In the genomic region with DNA sequence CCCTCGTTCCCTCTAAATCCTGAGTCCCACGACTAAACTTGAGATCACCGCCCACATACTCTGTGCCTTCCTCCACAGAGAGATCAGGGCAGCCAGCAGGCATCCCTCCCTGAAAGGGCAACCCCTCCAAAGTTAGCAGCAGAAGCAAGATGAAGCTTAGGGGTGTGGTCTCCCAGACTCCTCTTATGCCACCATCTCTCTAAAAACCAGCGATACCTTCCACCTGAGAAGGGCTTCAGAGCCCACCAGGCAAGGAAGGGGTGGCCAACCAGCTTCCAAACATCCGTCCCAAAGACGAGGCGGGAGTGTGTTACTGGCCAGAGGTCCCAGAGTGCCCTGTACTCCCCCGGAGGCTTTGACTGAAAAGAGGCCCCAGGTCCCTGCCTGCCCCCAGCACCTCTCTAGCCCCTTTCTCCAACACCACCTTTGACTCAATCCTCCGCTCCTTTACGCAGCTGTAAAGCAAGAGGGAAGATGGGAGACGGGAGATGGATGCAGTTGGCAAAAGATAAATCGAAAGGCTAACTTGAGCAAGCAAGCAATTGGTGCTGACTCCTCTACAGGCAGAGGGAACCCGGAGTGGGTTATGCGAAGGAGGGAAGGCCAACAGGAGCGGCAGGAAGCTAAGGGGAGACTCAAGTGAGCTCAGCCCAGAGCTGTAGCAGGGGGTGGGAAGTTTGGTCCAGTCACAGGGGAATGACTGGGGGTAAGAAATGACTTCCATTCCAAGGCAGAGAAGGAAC, we compare ENCODE assay signal across 8 cellular contexts. TPM values are rescaled to one million over a fixed set of nuclear protein-coding genes. Genes with fewer than 3 reads are reported as not detected.
A peak's percentile ranks its signal among the peaks of the same experiment; 100 is the strongest.
DNase-seq lines count a peak whose midpoint lies in the region; ATAC-seq and TF ChIP-seq lines count a peak whose summit lies in the region.

No MANE protein-coding gene starts in this region.

- H3K27ac ChIP-seq in right atrium auricular region = peak overlapping the region; percentile 63 to 76
- H3K27ac ChIP-seq in gastrocnemius medialis = peak overlapping the region; percentile 78 to 85 (median 83)

- no peaks in the 10 kb centered on the region for H3K9me3 Mint-ChIP-seq in activated CD8-positive, alpha-beta T cell treated with anti-CD3 and anti-CD28 coated beads for 36 hours

- peaks cover 50% of the 10 kb centered on the region for H3K4me1 Mint-ChIP-seq in activated CD8-positive, alpha-beta T cell treated with anti-CD3 and anti-CD28 coated beads for 36 hours (ENCODE audit: low read depth)

- no peak for TF ChIP-seq POLR2A in gastrocnemius medialis (IDR thresholded peaks at IDR 0.05)

- in situ Hi-C loops in HAP-1 (cut with MboI; ENCODE audit: low sequenced_read_pairs) (no loop called here), gastrocnemius medialis (cut with MboI; ENCODE audit: low sequenced_read_pairs in 4 of 4) (no loop called here)

- H3K27ac Mint-ChIP-seq in activated CD8-positive, alpha-beta T cell treated with anti-CD3 and anti-CD28 coated beads for 36 hours = peak overlapping the region; percentile 86

- H3K27me3 Mint-ChIP-seq in activated CD8-positive, alpha-beta T cell treated with anti-CD3 and anti-CD28 coated beads for 36 hours = no peaks in the 10 kb centered on the region

- H3K27me3 ChIP-seq in HAP-1 (ENCODE audit: low read depth) (no peaks in the 10 kb centered on the region), right atrium auricular region (no peaks in the 10 kb centered on the region), gastrocnemius medialis (no peaks in the 10 kb centered on the region)

- intact Hi-C loops in activated CD8-positive, alpha-beta T cell treated with anti-CD3 and anti-CD28 coated beads for 36 hours (cut with micrococcal nuclease) = loop anchor here (5.0 kb wide), 1 partner anchor 55 kb away; no protein-coding TSS in a partner anchor
- intact Hi-C loops in gastrocnemius medialis (cut with DNase I; ENCODE audit: low total_unique reads) = no loop called here

- H3K9me3 ChIP-seq in HAP-1 (no peaks in the 10 kb centered on the region), right atrium auricular region (no peaks in the 10 kb centered on the region), gastrocnemius medialis (no peaks in the 10 kb centered on the region)

- H3K36me3 Mint-ChIP-seq in activated CD8-positive, alpha-beta T cell treated with anti-CD3 and anti-CD28 coated beads for 36 hours (ENCODE audit: low read depth) = peaks cover 8% of the 10 kb centered on the region

- H3K36me3 ChIP-seq in HAP-1 (replicated peaks) (no peaks in the 10 kb centered on the region; the same call in 1 of the 2 replicates), right atrium auricular region (no peaks in the 10 kb centered on the region), gastrocnemius medialis (no peaks in the 10 kb centered on the region)

- H3K4me3 Mint-ChIP-seq in activated CD8-positive, alpha-beta T cell treated with anti-CD3 and anti-CD28 coated beads for 36 hours = peak overlapping the region; percentile 95

- H3K4me1 ChIP-seq in HAP-1 (peaks cover 17% of the 10 kb centered on the region), right atrium auricular region (peaks cover 0 to 56% of the 10 kb centered on the region in 2 donors), gastrocnemius medialis (peaks cover 52 to 61% of the 10 kb centered on the region in 2 donors)

- H3K4me3 ChIP-seq in AG10803 (ENCODE audit: low read length) (peak overlapping the region; percentile 92), HAP-1 (peak overlapping the region; percentile 58), right atrium auricular region (peak overlapping the region; percentile 84 to 91), gastrocnemius medialis (peak overlapping the region; percentile 72 to 77 (median 74))

- TF ChIP-seq CTCF in AG10803 (conservative IDR thresholded peaks at IDR 0.05; ENCODE audit: low read length) = no peak
- TF ChIP-seq CTCF in activated CD8-positive, alpha-beta T cell treated with anti-CD3 and anti-CD28 coated beads for 36 hours (IDR thresholded peaks at IDR 0.05) = no peak
- TF ChIP-seq CTCF in right atrium auricular region (IDR thresholded peaks at IDR 0.05) = no peak
- TF ChIP-seq CTCF in gastrocnemius medialis (IDR thresholded peaks at IDR 0.05 in 4 of 5, conservative IDR thresholded peaks at IDR 0.05 in 1 of 5) = no peak

- CTCF ChIA-PET in activated CD8-positive, alpha-beta T cell treated with anti-CD3 and anti-CD28 coated beads for 36 hours (lab: Charles Lee) = interaction anchor here (0.6 to 1.5 kb wide), 6 partner anchors 9 to 70 kb away, joined by 3 to 6 read pairs (median 4); no protein-coding TSS in a partner anchor

- ATAC-seq in activated CD8-positive, alpha-beta T cell treated with anti-CD3 and anti-CD28 coated beads for 36 hours = no peak
- ATAC-seq in gastrocnemius medialis (peak; percentile 16 to 18), GM18909 (IDR thresholded peaks at IDR 0.05; ENCODE audit: poor library complexity, unreplicated experiment) (no peak)

- DNase-seq in AG10803 (ENCODE audit: low read depth) = peak; percentile 61
- peak in 1 of 2 experiments; percentile 48 for DNase-seq in HAP-1 (ENCODE audit: low spot score in 2 of 2)
- peak; percentile 53 for DNase-seq in activated CD8-positive, alpha-beta T cell treated with anti-CD3 and anti-CD28 coated beads for 36 hours
- no peak for DNase-seq in right atrium auricular region (ENCODE audit: low spot score)
- no peak for DNase-seq in gastrocnemius medialis
- no peak for DNase-seq in pons (ENCODE audit: low spot score)
- DNase-seq in cerebellar cortex (ENCODE audit: low spot score) = no peak

- POLR2A ChIA-PET in activated CD8-positive, alpha-beta T cell treated with anti-CD3 and anti-CD28 coated beads for 36 hours (lab: Charles Lee) = interaction anchor here (0.6 to 3.0 kb wide), 10 partner anchors 8 to 85 kb away, joined by 3 to 23 read pairs (median 4); partner anchors contain the start of genes COG4 and FCSK

RNA-seq across cellular contexts. Expression of gene ST3GAL2, which starts 1.1 kb away (rescaled TPM):
- 10 to 100 TPM; 13.2 to 19.0 TPM for total RNA-seq in activated CD8-positive, alpha-beta T cell treated with anti-CD3 and anti-CD28 coated beads for 36 hours
- 10 to 100 TPM; 13.5 to 16.9 TPM for total RNA-seq in right atrium auricular region
- total RNA-seq in gastrocnemius medialis = 10 to 100 TPM; 12.8 to 27.7 (median 22.1) TPM

RNA-seq across cellular contexts. Expression of gene FCSK, which starts 16.6 kb away (rescaled TPM):
- total RNA-seq in activated CD8-positive, alpha-beta T cell treated with anti-CD3 and anti-CD28 coated beads for 36 hours = 10 to 100 TPM; 11.0 to 11.1 TPM
- total RNA-seq in right atrium auricular region (10 to 100 TPM in 1 of 2 donors, 1 to 10 TPM in 1; 9.5 to 10.2 TPM), gastrocnemius medialis (10 to 100 TPM in 2 of 4 donors, 1 to 10 TPM in 2; 8.0 to 13.5 (median 11.1) TPM)

Comparison
In these comparisons a context has a peak if more than half of its experiments do, and no peak if none do; other contexts are left out.
1. DNase-seq: peak in AG10803 (single experiment) and activated CD8-positive, alpha-beta T cell treated with anti-CD3 and anti-CD28 coated beads for 36 hours (single experiment); none in right atrium auricular region (single experiment), gastrocnemius medialis (0 of 2), pons (single experiment) and cerebellar cortex (single experiment).
2. ATAC-seq: peak in gastrocnemius medialis (2 of 2); none in activated CD8-positive, alpha-beta T cell treated with anti-CD3 and anti-CD28 coated beads for 36 hours (single experiment) and GM18909 (single experiment).
3. Peak in every context shown above with its lines, with median percentiles within 50 percentile points of each other: H3K4me3 ChIP-seq.